In the genomic region with DNA sequence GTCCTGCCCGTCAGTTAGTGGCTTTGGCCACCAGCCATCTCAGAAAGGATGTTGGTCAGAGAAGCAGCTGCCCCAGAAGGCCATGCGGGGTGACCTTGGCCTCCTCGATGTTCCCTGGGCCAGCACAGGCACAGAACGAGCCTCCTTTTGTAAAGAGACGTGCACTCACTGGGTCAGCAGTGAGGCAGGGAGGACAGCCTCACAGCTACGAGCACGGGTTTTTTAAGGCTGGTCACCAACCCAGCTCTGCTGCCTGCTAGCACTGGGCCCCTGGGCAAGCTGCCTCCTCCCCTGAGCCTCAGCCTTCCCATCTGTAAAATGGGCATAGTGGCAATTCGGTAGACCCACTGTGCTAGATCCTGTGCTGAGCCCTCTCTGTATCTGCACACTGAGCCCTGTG, we compare ENCODE assay signal across 18 cellular contexts. TPM values are rescaled to one million over a fixed set of nuclear protein-coding genes. Genes with fewer than 3 reads are reported as not detected.
A peak's percentile ranks its signal among the peaks of the same experiment; 100 is the strongest.
DNase-seq lines count a peak whose midpoint lies in the region; ATAC-seq, FAIRE-seq and TF ChIP-seq lines count a peak whose summit lies in the region.
"Had no signal": no experiment of that assay in that cellular context is flagged by ENCODE, and none has a peak within 500 bp of the region (broad histone marks: within the 10 kb centered on the region; RNA-seq: fewer than 3 reads in every experiment).

No MANE protein-coding gene starts in this region.

- H3K27ac Mint-ChIP-seq in activated naive CD8-positive, alpha-beta T cell treated with anti-CD3 and anti-CD28 coated beads, Interleukin-2, amount 50 U/mL, for 24 hours, result no peak overlapping the region
- H3K27ac Mint-ChIP-seq: CD14-positive monocyte; CD8-positive, alpha-beta memory T cell; GM23338; IgD-negative memory B cell had no signal

- no peak overlapping the region for H3K9ac ChIP-seq in neuronal stem cell (ENCODE audit: low read depth, low read length, poor library complexity)
- H3K9ac ChIP-seq: KMS-11 had no signal

- peaks cover 18% of the 10 kb centered on the region for H3K27me3 ChIP-seq in bronchial epithelial cell (ENCODE audit: control insufficient read depth, insufficient read depth, low read length)
- peaks cover 0 to 16% (median 13%) of the 10 kb centered on the region in 3 experiments for H3K27me3 ChIP-seq in neuronal stem cell (ENCODE audit: control insufficient read depth in 3 of 3, insufficient read depth in 3 of 3, low read depth in 1 of 3, low read length in 3 of 3)
- H3K27me3 ChIP-seq: BE2C had no signal

- WGBS in neuronal stem cell (ENCODE audit: extremely low coverage in 2 of 2, insufficient read length in 2 of 2, insufficient replicate concordance in 1 of 2), 2 donors, result no CpG with 5 or more reads among the region's 8 CpGs

- peaks cover 10 to 14% of the 10 kb centered on the region in 2 donors for H3K4me1 ChIP-seq in neuronal stem cell (ENCODE audit: control insufficient read depth in 2 of 2, insufficient read depth in 1 of 2, low read depth in 1 of 2, low read length in 2 of 2)
- H3K4me1 ChIP-seq: A549, BE2C, Caco-2, HAP-1 had no signal

- peaks cover 6% of the 10 kb centered on the region for H3K4me1 Mint-ChIP-seq in activated naive CD8-positive, alpha-beta T cell treated with anti-CD3 and anti-CD28 coated beads, Interleukin-2, amount 50 U/mL, for 24 hours

- H4K91ac ChIP-seq in neuronal stem cell (ENCODE audit: low read depth, low read length, poor library complexity), result no peak overlapping the region

- no peak overlapping the region for H2BK120ac ChIP-seq in neuronal stem cell (ENCODE audit: low read depth, low read length)

- H2BK15ac ChIP-seq in neuronal stem cell (ENCODE audit: low read length), result no peak overlapping the region

- no peak overlapping the region for H3K4ac ChIP-seq in neuronal stem cell (ENCODE audit: low read length)

- no peak for DNase-seq in bronchial epithelial cell (ENCODE audit: low read depth)
- DNase-seq in neuronal stem cell (ENCODE audit: low spot score), result no peak
- DNase-seq in OCI-M1 (lab: John Stamatoyannopoulos, UW), result no peak
- DNase-seq in activated naive CD8-positive, alpha-beta T cell treated with anti-CD3 and anti-CD28 coated beads, Interleukin-2, amount 50 U/mL, for 24 hours, result no peak
- DNase-seq: BE2C; Caco-2; CD8-positive, alpha-beta memory T cell; GF-D8 had no signal

- H3K36me3 ChIP-seq in KOPT-K1 (ENCODE audit: insufficient read depth, low read length) (peaks cover 25% of the 10 kb centered on the region), bronchial epithelial cell (ENCODE audit: control insufficient read depth, insufficient read depth, low read length) (no peaks in the 10 kb centered on the region), neuronal stem cell (replicated peaks in 1 of 2; ENCODE audit: control insufficient read depth in 2 of 2, insufficient read depth in 2 of 2, low read length in 2 of 2) (no peaks in the 10 kb centered on the region)
- H3K36me3 ChIP-seq: BE2C, HAP-1 had no signal

- H3K4me3 ChIP-seq in bronchial epithelial cell (ENCODE audit: low read depth, low read length) (no peak overlapping the region), neuronal stem cell (ENCODE audit: low read length in 2 of 2) (peak overlapping the region in 1 of 2 donors; percentile 5)
- H3K4me3 ChIP-seq: A549, GM23338, HAP-1 had no signal

- no peak overlapping the region for H3K4me2 ChIP-seq in neuronal stem cell (ENCODE audit: insufficient read depth, low read length, poor library complexity, severe bottlenecking)
- H3K4me2 ChIP-seq: A549, GM23338, KMS-11 had no signal

- H3K27ac ChIP-seq in KOPT-K1 (ENCODE audit: low read depth, low read length, poor library complexity, severe bottlenecking), result peak overlapping the region; percentile 30
- H3K27ac ChIP-seq in neuronal stem cell (replicated peaks; ENCODE audit: low read length), result no peak overlapping the region
- H3K27ac ChIP-seq: A549, KMS-11 had no signal

- no peaks in the 10 kb centered on the region for H3K36me3 Mint-ChIP-seq in activated naive CD8-positive, alpha-beta T cell treated with anti-CD3 and anti-CD28 coated beads, Interleukin-2, amount 50 U/mL, for 24 hours (ENCODE audit: low read depth)
- H3K36me3 Mint-ChIP-seq: IgD-negative memory B cell had no signal

- no peak for ATAC-seq in GM18498 (IDR thresholded peaks at IDR 0.05; ENCODE audit: unreplicated experiment)
- no peak for ATAC-seq in activated naive CD8-positive, alpha-beta T cell treated with anti-CD3 and anti-CD28 coated beads, Interleukin-2, amount 50 U/mL, for 24 hours
- ATAC-seq: A549, GM23338 had no signal

- no peaks in the 10 kb centered on the region for H3K9me3 Mint-ChIP-seq in activated naive CD8-positive, alpha-beta T cell treated with anti-CD3 and anti-CD28 coated beads, Interleukin-2, amount 50 U/mL, for 24 hours
- H3K9me3 Mint-ChIP-seq: GM23338, IgD-negative memory B cell had no signal

- H3K79me1 ChIP-seq in neuronal stem cell (ENCODE audit: low read depth, low read length), result no peaks in the 10 kb centered on the region

- peaks cover 17% of the 10 kb centered on the region for H3K27me3 Mint-ChIP-seq in activated naive CD8-positive, alpha-beta T cell treated with anti-CD3 and anti-CD28 coated beads, Interleukin-2, amount 50 U/mL, for 24 hours

- no peak overlapping the region for H3K14ac ChIP-seq in neuronal stem cell (ENCODE audit: low read length)

- H3K4me3 Mint-ChIP-seq in activated naive CD8-positive, alpha-beta T cell treated with anti-CD3 and anti-CD28 coated beads, Interleukin-2, amount 50 U/mL, for 24 hours, result no peak overlapping the region
- H3K4me3 Mint-ChIP-seq: CD14-positive monocyte, GM23338 had no signal

- H2AFZ ChIP-seq in neuronal stem cell (ENCODE audit: low read length), result no peak overlapping the region
- H2AFZ ChIP-seq: GM23338 had no signal

- no peak overlapping the region for H4K8ac ChIP-seq in neuronal stem cell (ENCODE audit: low read depth, low read length)

- no peak overlapping the region for H3K18ac ChIP-seq in neuronal stem cell (ENCODE audit: low read length)

- FAIRE-seq in bronchial epithelial cell (lab: Jason Lieb, UNC), result peak; percentile 50
- FAIRE-seq: A549 had no signal

- H2BK12ac ChIP-seq in neuronal stem cell (ENCODE audit: low read length), result no peak overlapping the region

- no peak for TF ChIP-seq CTCF in bronchial epithelial cell (IDR thresholded peaks at IDR 0.05; ENCODE audit: insufficient read depth, low read length, severe bottlenecking)

- no peak overlapping the region for H2BK5ac ChIP-seq in neuronal stem cell (ENCODE audit: low read length)

- H2AK5ac ChIP-seq in neuronal stem cell (ENCODE audit: low read depth, low read length), result peak overlapping the region; percentile 8

- no peak overlapping the region for H3K23ac ChIP-seq in neuronal stem cell (ENCODE audit: low read depth, low read length, poor library complexity)

- H3K9me3 ChIP-seq in KOPT-K1 (ENCODE audit: insufficient read depth, low read length, poor library complexity, severe bottlenecking), result peaks cover 8% of the 10 kb centered on the region
- H3K9me3 ChIP-seq in neuronal stem cell (replicated peaks in 1 of 2; ENCODE audit: control insufficient read depth in 2 of 2, insufficient read depth in 1 of 2, low read depth in 1 of 2, low read length in 2 of 2), result no peaks in the 10 kb centered on the region
- H3K9me3 ChIP-seq: A549, BE2C, Caco-2, HAP-1 had no signal

RNA-seq across cellular contexts. Expression of a gene that starts 10.8 kb away (rescaled TPM):
- not detected in 2 replicates for total RNA-seq in bronchial epithelial cell
- polyA plus RNA-seq in neuronal stem cell (2013, experiment 1 of 2), result not detected
- polyA plus RNA-seq in neuronal stem cell (2013, experiment 2 of 2), result not detected
- total RNA-seq: Caco-2; CD8-positive, alpha-beta memory T cell; GM23338; HT-29 had no signal
- polyA plus RNA-seq: A549; AG04450; CD14-positive monocyte; CD8-positive, alpha-beta memory T cell; GM23338; IgD-negative memory B cell had no signal
